ENCODE assay signal across 1 cellular context in genomic region chr20:60115452-60115851, GRCh38.
TF ChIP-seq lines count a peak whose summit lies in the region.

No MANE protein-coding gene starts in this region.

TF ChIP-seq in HepG2, 621 proteins besides CTCF, POLR2A, EP300 and RAD21 (continued from another document):
- TF ChIP-seq ZNF646 (CRISPR knock-in tag; IDR thresholded peaks at IDR 0.05) (no peak), MAFG (CRISPR knock-in tag; IDR thresholded peaks at IDR 0.05) (no peak), ARNTL (CRISPR knock-in tag; IDR thresholded peaks at IDR 0.05) (no peak)
- TF ChIP-seq, protein P1, sequence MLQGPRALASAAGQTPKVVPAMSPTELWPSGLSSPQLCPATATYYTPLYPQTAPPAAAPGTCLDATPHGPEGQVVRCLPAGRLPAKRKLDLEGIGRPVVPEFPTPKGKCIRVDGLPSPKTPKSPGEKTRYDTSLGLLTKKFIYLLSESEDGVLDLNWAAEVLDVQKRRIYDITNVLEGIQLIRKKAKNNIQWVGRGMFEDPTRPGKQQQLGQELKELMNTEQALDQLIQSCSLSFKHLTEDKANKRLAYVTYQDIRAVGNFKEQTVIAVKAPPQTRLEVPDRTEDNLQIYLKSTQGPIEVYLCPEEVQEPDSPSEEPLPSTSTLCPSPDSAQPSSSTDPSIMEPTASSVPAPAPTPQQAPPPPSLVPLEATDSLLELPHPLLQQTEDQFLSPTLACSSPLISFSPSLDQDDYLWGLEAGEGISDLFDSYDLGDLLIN (CRISPR knock-in tag; IDR thresholded peaks at IDR 0.05; ENCODE audit: borderline replicate concordance), result no peak
- TF ChIP-seq, protein P2, sequence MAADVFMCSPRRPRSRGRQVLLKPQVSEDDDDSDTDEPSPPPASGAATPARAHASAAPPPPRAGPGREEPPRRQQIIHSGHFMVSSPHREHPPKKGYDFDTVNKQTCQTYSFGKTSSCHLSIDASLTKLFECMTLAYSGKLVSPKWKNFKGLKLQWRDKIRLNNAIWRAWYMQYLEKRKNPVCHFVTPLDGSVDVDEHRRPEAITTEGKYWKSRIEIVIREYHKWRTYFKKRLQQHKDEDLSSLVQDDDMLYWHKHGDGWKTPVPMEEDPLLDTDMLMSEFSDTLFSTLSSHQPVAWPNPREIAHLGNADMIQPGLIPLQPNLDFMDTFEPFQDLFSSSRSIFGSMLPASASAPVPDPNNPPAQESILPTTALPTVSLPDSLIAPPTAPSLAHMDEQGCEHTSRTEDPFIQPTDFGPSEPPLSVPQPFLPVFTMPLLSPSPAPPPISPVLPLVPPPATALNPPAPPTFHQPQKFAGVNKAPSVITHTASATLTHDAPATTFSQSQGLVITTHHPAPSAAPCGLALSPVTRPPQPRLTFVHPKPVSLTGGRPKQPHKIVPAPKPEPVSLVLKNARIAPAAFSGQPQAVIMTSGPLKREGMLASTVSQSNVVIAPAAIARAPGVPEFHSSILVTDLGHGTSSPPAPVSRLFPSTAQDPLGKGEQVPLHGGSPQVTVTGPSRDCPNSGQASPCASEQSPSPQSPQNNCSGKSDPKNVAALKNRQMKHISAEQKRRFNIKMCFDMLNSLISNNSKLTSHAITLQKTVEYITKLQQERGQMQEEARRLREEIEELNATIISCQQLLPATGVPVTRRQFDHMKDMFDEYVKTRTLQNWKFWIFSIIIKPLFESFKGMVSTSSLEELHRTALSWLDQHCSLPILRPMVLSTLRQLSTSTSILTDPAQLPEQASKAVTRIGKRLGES (CRISPR knock-in tag; IDR thresholded peaks at IDR 0.05; ENCODE audit: borderline replicate concordance), result no peak
- TF ChIP-seq, protein P3, sequence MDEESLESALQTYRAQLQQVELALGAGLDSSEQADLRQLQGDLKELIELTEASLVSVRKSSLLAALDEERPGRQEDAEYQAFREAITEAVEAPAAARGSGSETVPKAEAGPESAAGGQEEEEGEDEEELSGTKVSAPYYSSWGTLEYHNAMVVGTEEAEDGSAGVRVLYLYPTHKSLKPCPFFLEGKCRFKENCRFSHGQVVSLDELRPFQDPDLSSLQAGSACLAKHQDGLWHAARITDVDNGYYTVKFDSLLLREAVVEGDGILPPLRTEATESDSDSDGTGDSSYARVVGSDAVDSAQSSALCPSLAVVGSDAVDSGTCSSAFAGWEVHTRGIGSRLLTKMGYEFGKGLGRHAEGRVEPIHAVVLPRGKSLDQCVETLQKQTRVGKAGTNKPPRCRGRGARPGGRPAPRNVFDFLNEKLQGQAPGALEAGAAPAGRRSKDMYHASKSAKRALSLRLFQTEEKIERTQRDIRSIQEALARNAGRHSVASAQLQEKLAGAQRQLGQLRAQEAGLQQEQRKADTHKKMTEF (CRISPR knock-in tag; IDR thresholded peaks at IDR 0.05), result no peak
